Comparison of ENCODE assay signal across 8 cellular contexts in genomic region chr15:39782441-39783138, GRCh38. TPM values are rescaled to one million over a fixed set of nuclear protein-coding genes. Genes with fewer than 3 reads are reported as not detected.
A peak's percentile ranks its signal among the peaks of the same experiment; 100 is the strongest.
DNase-seq lines count a peak whose midpoint lies in the region; TF ChIP-seq lines count a peak whose summit lies in the region.

Gene FSIP1, minus strand, starts transcription at chr15:39782841. Its CDS starts 6,317 bp downstream, at chr15:39776524.

- H3K27me3 ChIP-seq in HAP-1 (ENCODE audit: low read depth) (no peaks in the 10 kb centered on the region), MG63 (no peaks in the 10 kb centered on the region), neural progenitor cell (no peaks in the 10 kb centered on the region), stomach smooth muscle (ENCODE audit: control insufficient read depth in 1 of 2, insufficient read depth in 2 of 2, low read length in 2 of 2) (no peaks in the 10 kb centered on the region)

- H3K36me3 ChIP-seq in HAP-1 (replicated peaks) (no peaks in the 10 kb centered on the region), MG63 (peaks cover 10% of the 10 kb centered on the region), neural progenitor cell (no peaks in the 10 kb centered on the region), stomach smooth muscle (ENCODE audit: control insufficient read depth in 2 of 2, insufficient read depth in 2 of 2, low read length in 2 of 2) (no peaks in the 10 kb centered on the region)

- H3K4me3 Mint-ChIP-seq in neural progenitor cell: peak within 1 kb of the TSS; percentile 86

- H3K27ac Mint-ChIP-seq in neural progenitor cell: peak within 1 kb of the TSS; percentile 85

- no peak for TF ChIP-seq CTCF in foreskin fibroblast (IDR thresholded peaks at IDR 0.05; ENCODE audit: low read depth, low read length)
- TF ChIP-seq CTCF in neural progenitor cell (IDR thresholded peaks at IDR 0.05): no peak

- H3K4me1 Mint-ChIP-seq in neural progenitor cell: peaks cover 55% of the 10 kb centered on the region

- no peaks in the 10 kb centered on the region for H3K27me3 Mint-ChIP-seq in neural progenitor cell (ENCODE audit: insufficient read depth, low read depth)

- no peaks in the 10 kb centered on the region for H4K20me1 ChIP-seq in neural progenitor cell (ENCODE audit: low read depth)

- H3K4me2 ChIP-seq in neural progenitor cell: peak within 1 kb of the TSS; percentile 90

- no peaks in the 10 kb centered on the region for H3K9me3 Mint-ChIP-seq in neural progenitor cell

- DNase-seq in G401 (ENCODE audit: low spot score): peak; percentile 94
- peak; percentile 91 to 98 for DNase-seq in HAP-1 (ENCODE audit: low spot score in 2 of 2)
- DNase-seq in MG63: peak; percentile 96
- peak; percentile 86 to 93 for DNase-seq in SHP77 (lab: John Stamatoyannopoulos, UW)
- DNase-seq in activated gamma-delta T cell treated with Interleukin-2 at 50 U/mL for 16 hours: peak; percentile 93
- DNase-seq in foreskin fibroblast: peak; percentile 96 to 99
- peak; percentile 98 for DNase-seq in neural progenitor cell (ENCODE audit: low spot score)

- peak within 1 kb of the TSS; percentile 64 for H3K9ac ChIP-seq in neural progenitor cell
- peak within 1 kb of the TSS; percentile 84 to 86 for H3K9ac ChIP-seq in stomach smooth muscle (ENCODE audit: low read length in 2 of 2)

- peak within 1 kb of the TSS; percentile 80 for H3K4me3 ChIP-seq in HAP-1
- peak within 1 kb of the TSS; percentile 90 for H3K4me3 ChIP-seq in MG63
- peak within 1 kb of the TSS; percentile 64 to 80 for H3K4me3 ChIP-seq in foreskin fibroblast (ENCODE audit: low read depth in 1 of 2, low read length in 2 of 2)
- peak within 1 kb of the TSS; percentile 83 for H3K4me3 ChIP-seq in neural progenitor cell
- H3K4me3 ChIP-seq in stomach smooth muscle (ENCODE audit: low read length in 2 of 2): peak within 1 kb of the TSS; percentile 89 to 94

- peak within 1 kb of the TSS; percentile 96 for H2AFZ ChIP-seq in neural progenitor cell (replicated peaks)

- no peak within 1 kb of the TSS for H3K27ac ChIP-seq in neural progenitor cell
- peak within 1 kb of the TSS; percentile 58 for H3K27ac ChIP-seq in stomach smooth muscle (ENCODE audit: low read length)

- H3K9me3 ChIP-seq in HAP-1 (no peaks in the 10 kb centered on the region), MG63 (no peaks in the 10 kb centered on the region; the same call in 1 of the 2 replicates), neural progenitor cell (ENCODE audit: low read depth) (no peaks in the 10 kb centered on the region), stomach smooth muscle (ENCODE audit: control insufficient read depth in 2 of 2, low read length in 2 of 2) (no peaks in the 10 kb centered on the region)

- no peaks in the 10 kb centered on the region for H3K36me3 Mint-ChIP-seq in neural progenitor cell

- in situ Hi-C loops in G401 (cut with HindIII; ENCODE audit: low sequenced_read_pairs): no loop called here
- in situ Hi-C loops in HAP-1 (cut with MboI; ENCODE audit: low sequenced_read_pairs): loop anchor here (10.0 to 25.0 kb wide), 2 partner anchors 222 to 480 kb away; no protein-coding TSS in a partner anchor

- H3K4me1 ChIP-seq in HAP-1 (peaks cover 39% of the 10 kb centered on the region), neural progenitor cell (peaks cover 17% of the 10 kb centered on the region), stomach smooth muscle (ENCODE audit: control insufficient read depth, insufficient read depth, low read length) (peaks cover 10% of the 10 kb centered on the region)

- peaks cover 14% of the 10 kb centered on the region for H3K79me2 ChIP-seq in neural progenitor cell (ENCODE audit: low read depth)

- H3F3A ChIP-seq in neural progenitor cell (ENCODE audit: low read depth): peaks cover 25% of the 10 kb centered on the region

RNA-seq across cellular contexts. Expression of gene FSIP1, which starts in this region (rescaled TPM):
- total RNA-seq in G401 (2014; rRNA removed; shearing (Covaris generic)): 0.41 and 0.92 TPM in 2 replicates
- total RNA-seq in MG63 (2014; rRNA removed; shearing (Covaris generic); ENCODE audit: low replicate concordance): 2.0 and 3.3 TPM in 2 replicates
- total RNA-seq in neural progenitor cell (ENCODE audit: low replicate concordance): 2.1 and 2.5 TPM in 2 replicates

Comparison
In these comparisons a context has a peak if more than half of its experiments do, and no peak if none do; other contexts are left out.
1. Peak in DNase-seq in G401; RNA of the gene not detected or under 1 TPM.